Comparison of ENCODE assay signal across 1 cellular context in the genomic region with DNA sequence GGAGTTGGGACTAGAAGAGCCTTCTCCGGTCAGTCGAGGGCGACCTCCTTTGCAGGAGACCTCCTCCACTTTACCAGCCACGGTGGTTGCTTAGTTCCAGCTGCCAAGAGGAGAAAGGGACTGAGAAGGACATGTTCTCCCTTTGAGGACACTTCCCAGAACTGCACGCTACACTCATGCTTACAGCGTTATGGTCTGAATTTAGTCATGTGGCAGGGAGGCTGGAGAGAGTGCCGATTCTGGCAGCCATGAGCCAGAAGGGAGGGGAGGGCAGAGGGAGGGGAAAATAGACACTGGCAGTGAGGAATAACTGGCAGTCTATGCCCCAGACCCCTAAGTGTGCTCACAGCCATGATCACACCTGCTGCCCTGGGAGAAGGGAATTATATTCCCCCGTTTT.
TF ChIP-seq lines count a peak whose summit lies in the region.

No MANE protein-coding gene starts in this region.

TF ChIP-seq in K562, 482 proteins besides CTCF, POLR2A, EP300 and RAD21 (continued from another document):
- TF ChIP-seq ZNF282 (CRISPR knock-in tag; IDR thresholded peaks at IDR 0.05): no peak
- TF ChIP-seq, protein P1, sequence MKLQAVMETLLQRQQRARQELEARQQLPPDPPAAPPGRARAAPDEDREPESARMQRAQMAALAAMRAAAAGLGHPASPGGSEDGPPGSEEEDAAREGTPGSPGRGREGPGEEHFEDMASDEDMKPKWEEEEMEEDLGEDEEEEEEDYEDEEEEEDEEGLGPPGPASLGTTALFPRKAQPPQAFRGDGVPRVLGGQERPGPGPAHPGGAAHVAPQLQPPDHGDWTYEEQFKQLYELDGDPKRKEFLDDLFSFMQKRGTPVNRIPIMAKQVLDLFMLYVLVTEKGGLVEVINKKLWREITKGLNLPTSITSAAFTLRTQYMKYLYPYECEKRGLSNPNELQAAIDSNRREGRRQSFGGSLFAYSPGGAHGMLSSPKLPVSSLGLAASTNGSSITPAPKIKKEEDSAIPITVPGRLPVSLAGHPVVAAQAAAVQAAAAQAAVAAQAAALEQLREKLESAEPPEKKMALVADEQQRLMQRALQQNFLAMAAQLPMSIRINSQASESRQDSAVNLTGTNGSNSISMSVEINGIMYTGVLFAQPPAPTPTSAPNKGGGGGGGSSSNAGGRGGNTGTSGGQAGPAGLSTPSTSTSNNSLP (IDR thresholded peaks at IDR 0.05; ENCODE audit: borderline replicate concordance, low read depth, low read length): no peak
- TF ChIP-seq CHD2 (IDR thresholded peaks at IDR 0.05; ENCODE audit: low read depth, low read length): no peak
- TF ChIP-seq PHF20 (IDR thresholded peaks at IDR 0.05; ENCODE audit: partially characterized antibody): no peak
- TF ChIP-seq, protein P2, sequence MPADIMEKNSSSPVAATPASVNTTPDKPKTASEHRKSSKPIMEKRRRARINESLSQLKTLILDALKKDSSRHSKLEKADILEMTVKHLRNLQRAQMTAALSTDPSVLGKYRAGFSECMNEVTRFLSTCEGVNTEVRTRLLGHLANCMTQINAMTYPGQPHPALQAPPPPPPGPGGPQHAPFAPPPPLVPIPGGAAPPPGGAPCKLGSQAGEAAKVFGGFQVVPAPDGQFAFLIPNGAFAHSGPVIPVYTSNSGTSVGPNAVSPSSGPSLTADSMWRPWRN (IDR thresholded peaks at IDR 0.05; ENCODE audit: low read depth): no peak
- TF ChIP-seq, protein P3, sequence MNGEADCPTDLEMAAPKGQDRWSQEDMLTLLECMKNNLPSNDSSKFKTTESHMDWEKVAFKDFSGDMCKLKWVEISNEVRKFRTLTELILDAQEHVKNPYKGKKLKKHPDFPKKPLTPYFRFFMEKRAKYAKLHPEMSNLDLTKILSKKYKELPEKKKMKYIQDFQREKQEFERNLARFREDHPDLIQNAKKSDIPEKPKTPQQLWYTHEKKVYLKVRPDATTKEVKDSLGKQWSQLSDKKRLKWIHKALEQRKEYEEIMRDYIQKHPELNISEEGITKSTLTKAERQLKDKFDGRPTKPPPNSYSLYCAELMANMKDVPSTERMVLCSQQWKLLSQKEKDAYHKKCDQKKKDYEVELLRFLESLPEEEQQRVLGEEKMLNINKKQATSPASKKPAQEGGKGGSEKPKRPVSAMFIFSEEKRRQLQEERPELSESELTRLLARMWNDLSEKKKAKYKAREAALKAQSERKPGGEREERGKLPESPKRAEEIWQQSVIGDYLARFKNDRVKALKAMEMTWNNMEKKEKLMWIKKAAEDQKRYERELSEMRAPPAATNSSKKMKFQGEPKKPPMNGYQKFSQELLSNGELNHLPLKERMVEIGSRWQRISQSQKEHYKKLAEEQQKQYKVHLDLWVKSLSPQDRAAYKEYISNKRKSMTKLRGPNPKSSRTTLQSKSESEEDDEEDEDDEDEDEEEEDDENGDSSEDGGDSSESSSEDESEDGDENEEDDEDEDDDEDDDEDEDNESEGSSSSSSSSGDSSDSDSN (IDR thresholded peaks at IDR 0.05; ENCODE audit: borderline replicate concordance in 1 of 2, low read depth in 2 of 2, low read length in 2 of 2): no peak
- TF ChIP-seq, protein P4, sequence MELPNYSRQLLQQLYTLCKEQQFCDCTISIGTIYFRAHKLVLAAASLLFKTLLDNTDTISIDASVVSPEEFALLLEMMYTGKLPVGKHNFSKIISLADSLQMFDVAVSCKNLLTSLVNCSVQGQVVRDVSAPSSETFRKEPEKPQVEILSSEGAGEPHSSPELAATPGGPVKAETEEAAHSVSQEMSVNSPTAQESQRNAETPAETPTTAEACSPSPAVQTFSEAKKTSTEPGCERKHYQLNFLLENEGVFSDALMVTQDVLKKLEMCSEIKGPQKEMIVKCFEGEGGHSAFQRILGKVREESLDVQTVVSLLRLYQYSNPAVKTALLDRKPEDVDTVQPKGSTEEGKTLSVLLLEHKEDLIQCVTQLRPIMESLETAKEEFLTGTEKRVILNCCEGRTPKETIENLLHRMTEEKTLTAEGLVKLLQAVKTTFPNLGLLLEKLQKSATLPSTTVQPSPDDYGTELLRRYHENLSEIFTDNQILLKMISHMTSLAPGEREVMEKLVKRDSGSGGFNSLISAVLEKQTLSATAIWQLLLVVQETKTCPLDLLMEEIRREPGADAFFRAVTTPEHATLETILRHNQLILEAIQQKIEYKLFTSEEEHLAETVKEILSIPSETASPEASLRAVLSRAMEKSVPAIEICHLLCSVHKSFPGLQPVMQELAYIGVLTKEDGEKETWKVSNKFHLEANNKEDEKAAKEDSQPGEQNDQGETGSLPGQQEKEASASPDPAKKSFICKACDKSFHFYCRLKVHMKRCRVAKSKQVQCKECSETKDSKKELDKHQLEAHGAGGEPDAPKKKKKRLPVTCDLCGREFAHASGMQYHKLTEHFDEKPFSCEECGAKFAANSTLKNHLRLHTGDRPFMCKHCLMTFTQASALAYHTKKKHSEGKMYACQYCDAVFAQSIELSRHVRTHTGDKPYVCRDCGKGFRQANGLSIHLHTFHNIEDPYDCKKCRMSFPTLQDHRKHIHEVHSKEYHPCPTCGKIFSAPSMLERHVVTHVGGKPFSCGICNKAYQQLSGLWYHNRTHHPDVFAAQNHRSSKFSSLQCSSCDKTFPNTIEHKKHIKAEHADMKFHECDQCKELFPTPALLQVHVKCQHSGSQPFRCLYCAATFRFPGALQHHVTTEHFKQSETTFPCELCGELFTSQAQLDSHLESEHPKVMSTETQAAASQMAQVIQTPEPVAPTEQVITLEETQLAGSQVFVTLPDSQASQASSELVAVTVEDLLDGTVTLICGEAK (IDR thresholded peaks at IDR 0.05): no peak
- TF ChIP-seq, protein P4 (CRISPR knock-in tag; IDR thresholded peaks at IDR 0.05): no peak
- no peak for TF ChIP-seq PHB (CRISPR knock-in tag; IDR thresholded peaks at IDR 0.05)
- no peak for TF ChIP-seq NFE2 (IDR thresholded peaks at IDR 0.05; ENCODE audit: low read depth)
- no peak for TF ChIP-seq ZNF589 (CRISPR knock-in tag; IDR thresholded peaks at IDR 0.05; ENCODE audit: low read depth)
